Comparison of ENCODE assay signal across 1 cellular context in the genomic region with DNA sequence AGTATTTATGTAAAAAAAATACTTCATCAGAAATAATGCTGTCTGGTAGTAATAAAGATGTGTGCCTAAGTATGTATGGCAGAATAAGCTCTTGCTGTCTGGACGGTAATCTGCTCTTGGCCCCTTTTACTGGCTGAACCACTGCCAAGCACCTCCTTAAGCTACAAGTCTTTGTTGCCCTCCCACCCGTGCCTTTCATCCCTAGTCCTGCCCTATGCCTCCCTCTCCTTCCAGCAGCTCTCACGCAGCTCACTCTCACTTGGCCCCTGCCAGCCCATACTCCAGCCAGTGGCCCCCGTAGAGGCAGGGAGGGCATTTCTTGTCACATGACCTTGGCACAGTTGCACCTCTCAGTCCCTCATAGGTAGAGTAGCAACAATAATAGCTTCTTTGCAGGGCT.
TF ChIP-seq lines count a peak whose summit lies in the region.

No MANE protein-coding gene starts in this region.

TF ChIP-seq in SK-N-SH treated with all-trans-retinoic acid at 6 μM for 48 hours, 23 proteins besides CTCF, POLR2A, EP300 and RAD21 (continued from another document):
- TF ChIP-seq, protein P1, sequence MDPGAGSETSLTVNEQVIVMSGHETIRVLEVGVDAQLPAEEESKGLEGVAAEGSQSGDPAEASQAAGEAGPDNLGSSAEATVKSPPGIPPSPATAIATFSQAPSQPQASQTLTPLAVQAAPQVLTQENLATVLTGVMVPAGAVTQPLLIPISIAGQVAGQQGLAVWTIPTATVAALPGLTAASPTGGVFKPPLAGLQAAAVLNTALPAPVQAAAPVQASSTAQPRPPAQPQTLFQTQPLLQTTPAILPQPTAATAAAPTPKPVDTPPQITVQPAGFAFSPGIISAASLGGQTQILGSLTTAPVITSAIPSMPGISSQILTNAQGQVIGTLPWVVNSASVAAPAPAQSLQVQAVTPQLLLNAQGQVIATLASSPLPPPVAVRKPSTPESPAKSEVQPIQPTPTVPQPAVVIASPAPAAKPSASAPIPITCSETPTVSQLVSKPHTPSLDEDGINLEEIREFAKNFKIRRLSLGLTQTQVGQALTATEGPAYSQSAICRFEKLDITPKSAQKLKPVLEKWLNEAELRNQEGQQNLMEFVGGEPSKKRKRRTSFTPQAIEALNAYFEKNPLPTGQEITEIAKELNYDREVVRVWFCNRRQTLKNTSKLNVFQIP (CRISPR knock-in tag; IDR thresholded peaks at IDR 0.05; ENCODE audit: borderline replicate concordance, low read depth) = no peak
- TF ChIP-seq ZFP3 (CRISPR knock-in tag; IDR thresholded peaks at IDR 0.05) (no peak), TCF4 (CRISPR knock-in tag; IDR thresholded peaks at IDR 0.05; ENCODE audit: borderline replicate concordance) (no peak), ESRRG (CRISPR knock-in tag; IDR thresholded peaks at IDR 0.05) (no peak), RARB (CRISPR knock-in tag; IDR thresholded peaks at IDR 0.05) (no peak), ARNTL (CRISPR knock-in tag; IDR thresholded peaks at IDR 0.05; ENCODE audit: borderline replicate concordance, low read depth) (no peak)
